11 cellular contexts compared by ENCODE assay signal in genomic region chr7:20748853-20749252, GRCh38. TPM values are rescaled to one million over a fixed set of nuclear protein-coding genes. Genes with fewer than 3 reads are reported as not detected.
"Had no signal": no experiment of that assay in that cellular context is flagged by ENCODE, and none has a peak within 500 bp of the region (broad histone marks: within the 10 kb centered on the region; RNA-seq: fewer than 3 reads in every experiment).

No MANE protein-coding gene starts in this region.

- H3K9me3 ChIP-seq: HAP-1 had no signal

- H3K27ac ChIP-seq: GM23248 had no signal

- DNase-seq: GM23248, GOT3, H7, H9, HCEC 1CT, HFFc6 had no signal

- H2AFZ ChIP-seq: GM23248, GM23338 had no signal

- H3K4me3 Mint-ChIP-seq: GM23338, H9, HFFc6 had no signal

- H3K4me3 ChIP-seq: GM23248, GM23338, HAP-1 had no signal

- FAIRE-seq: H1, H54 had no signal

- ATAC-seq: GM23338, HCT116 had no signal

- H3K9me3 Mint-ChIP-seq: GM23338, H9 had no signal

- H3K9ac ChIP-seq: GM23248 had no signal

- H3K4me2 ChIP-seq: GM23338 had no signal

- H3K36me3 ChIP-seq: HAP-1 had no signal

- H3K27ac Mint-ChIP-seq: GM23338, H9, HFFc6 had no signal

RNA-seq across cellular contexts. Expression of gene SP8, which starts 37.8 kb away (rescaled TPM):
- total RNA-seq: GM23248, HFFc6 had no signal
- polyA plus RNA-seq: GM23248 had no signal
